Comparison of ENCODE assay signal across 9 cellular contexts in genomic region chr3:31041161-31041978, GRCh38.
DNase-seq lines count a peak whose midpoint lies in the region; ATAC-seq and TF ChIP-seq lines count a peak whose summit lies in the region.
"Had no signal": no experiment of that assay in that cellular context is flagged by ENCODE, and none has a peak within 500 bp of the region (broad histone marks: within the 10 kb centered on the region; RNA-seq: fewer than 3 reads in every experiment).

No MANE protein-coding gene starts in this region.

- no peaks in the 10 kb centered on the region for H3F3A ChIP-seq in SK-N-SH (replicated peaks; ENCODE audit: insufficient read depth)

- 48% methylated on average over 2 of the region's 2 CpGs for WGBS in SK-N-SH (ENCODE audit: low lambda C conversion rate)

- H3K4me3 ChIP-seq in HCT116 (replicated peaks in 1 of 2; ENCODE audit: low read depth in 1 of 2, low read length in 2 of 2) (peak overlapping the region in 1 of 2 experiments; percentile 20; a peak in 1 of 4 replicates), SK-N-SH (ENCODE audit: low read depth in 2 of 2, low read length in 1 of 2) (no peak overlapping the region), skeletal muscle cell (ENCODE audit: low read depth, low read length) (no peak overlapping the region)

- no peaks in the 10 kb centered on the region for H3K79me2 ChIP-seq in HCT116 (ENCODE audit: insufficient read depth, low read length)
- no peaks in the 10 kb centered on the region for H3K79me2 ChIP-seq in SK-N-SH (ENCODE audit: insufficient read depth)

- RAD21 ChIA-PET in HCT116 (lab: Charles Lee; ENCODE audit: low non-redundant PET in 1 of 2, low total read pairs in 2 of 2, uncharacterized antibody in 2 of 2, unreplicated experiment in 2 of 2), result no interaction called here

- H3K36me3 ChIP-seq in HCT116 (ENCODE audit: control insufficient read depth in 1 of 2, insufficient read depth in 2 of 2, low read length in 2 of 2) (no peaks in the 10 kb centered on the region), SK-N-SH (replicated peaks in 1 of 2; ENCODE audit: control insufficient read depth in 1 of 2, insufficient read depth in 2 of 2, low read length in 1 of 2) (no peaks in the 10 kb centered on the region)

- H3K27ac ChIP-seq in HCT116 (ENCODE audit: low read depth, low read length) (peak overlapping the region; percentile 30; the same call in 1 of the 2 replicates), SK-N-SH (ENCODE audit: low read depth in 2 of 2, low read length in 1 of 2) (no peak overlapping the region)

- peaks cover 6 to 26% of the 10 kb centered on the region in 2 experiments; a peak in 3 of 4 replicates for H3K4me1 ChIP-seq in HCT116 (ENCODE audit: control insufficient read depth in 1 of 2, insufficient read depth in 2 of 2, low read length in 2 of 2)
- H3K4me1 ChIP-seq in SK-N-SH (ENCODE audit: control insufficient read depth in 1 of 2, insufficient read depth in 2 of 2, low read depth in 1 of 2, low read length in 1 of 2), result no peaks in the 10 kb centered on the region

- TF ChIP-seq POLR2A in HCT116 (IDR thresholded peaks at IDR 0.05; ENCODE audit: borderline replicate concordance, extremely low read depth, insufficient read depth, insufficient read length), result no peak

- H3K4me2 ChIP-seq in HCT116 (ENCODE audit: low read length), result peak overlapping the region; percentile 50
- H3K4me2 ChIP-seq in SK-N-SH, result no peak overlapping the region

- ATAC-seq in HCT116 (peak; percentile 95), HG02981 (IDR thresholded peaks at IDR 0.05; ENCODE audit: unreplicated experiment) (no peak), HG03159 (IDR thresholded peaks at IDR 0.05; ENCODE audit: unreplicated experiment) (no peak)

- intact Hi-C loops in HCT116 (cut with micrococcal nuclease), result no loop called here

- no peak for TF ChIP-seq CTCF in HCT116 (IDR thresholded peaks at IDR 0.05 in 2 of 3, conservative IDR thresholded peaks at IDR 0.05 in 1 of 3; ENCODE audit: borderline replicate concordance in 1 of 3, insufficient read depth in 1 of 3, low read depth in 2 of 3, low read length in 2 of 3)
- no peak for TF ChIP-seq CTCF in SK-N-SH (IDR thresholded peaks at IDR 0.05)

- H2AFZ ChIP-seq in HCT116 (ENCODE audit: low read depth, low read length, poor library complexity, severe bottlenecking), result no peak overlapping the region
- no peak overlapping the region for H2AFZ ChIP-seq in SK-N-SH (ENCODE audit: low read depth)

- H3K27me3 ChIP-seq in HCT116 (ENCODE audit: insufficient read depth, low read length) (no peaks in the 10 kb centered on the region), SK-N-SH (ENCODE audit: insufficient read depth) (no peaks in the 10 kb centered on the region)

- H4K20me1 ChIP-seq in HCT116 (ENCODE audit: insufficient read depth) (no peaks in the 10 kb centered on the region), SK-N-SH (ENCODE audit: insufficient read depth) (no peaks in the 10 kb centered on the region)

- peak; percentile 64 for DNase-seq in HCT116 (ENCODE audit: low read depth, low spot score)
- no peak for DNase-seq in SK-N-SH
- peak; percentile 93 for DNase-seq in glomerular visceral epithelial cell (ENCODE audit: extremely low spot score)
- peak; percentile 59 for DNase-seq in skeletal muscle cell (ENCODE audit: low read depth)
- DNase-seq in NCI-H774 (lab: John Stamatoyannopoulos, UW), result no peak
- DNase-seq: activated CD8-positive, alpha-beta memory T cell treated with anti-CD3 and anti-CD28 coated beads, Interleukin-2, amount 50 U/mL, for 48 hours; NCI-H1092 had no signal

- no peak for TF ChIP-seq RAD21 in HCT116 (IDR thresholded peaks at IDR 0.05; ENCODE audit: low read depth)
- no peak for TF ChIP-seq RAD21 in SK-N-SH (IDR thresholded peaks at IDR 0.05; ENCODE audit: low read length)

- POLR2A ChIA-PET in HCT116 (lab: Charles Lee) (no interaction called here), SK-N-SH (lab: Yijun Ruan, JAX) (no interaction called here)

- BruUV-seq in HCT116 (replicated peaks; lab: Mats Ljungman, UMichigan), result no TSS peak

- H3K9me2 ChIP-seq in HCT116 (ENCODE audit: insufficient read depth) (no peaks in the 10 kb centered on the region), SK-N-SH (no peaks in the 10 kb centered on the region)

- TF ChIP-seq EP300 in SK-N-SH (IDR thresholded peaks at IDR 0.05; ENCODE audit: borderline replicate concordance in 1 of 2, low read depth in 1 of 2, low read length in 1 of 2), result peak in 1 of 2 experiments; percentile 39; a peak in 1 of 4 replicates

- H3K9ac ChIP-seq in HCT116 (ENCODE audit: low read length) (no peak overlapping the region), SK-N-SH (no peak overlapping the region)

- H3K9me3 ChIP-seq in HCT116 (ENCODE audit: control insufficient read depth in 1 of 2, insufficient read depth in 1 of 2, low read depth in 1 of 2, low read length in 2 of 2), result no peaks in the 10 kb centered on the region; a peak in 1 of 4 replicates
- no peaks in the 10 kb centered on the region for H3K9me3 ChIP-seq in SK-N-SH

- CTCF ChIA-PET in HCT116 (lab: Charles Lee) (no interaction called here), SK-N-SH (lab: Yijun Ruan, JAX) (no interaction called here)

TF ChIP-seq in HCT116, 20 proteins besides CTCF, POLR2A, EP300 and RAD21 (continues in another document):
- TF ChIP-seq POLR2AphosphoS5 (IDR thresholded peaks at IDR 0.05; ENCODE audit: low read depth, low read length), result peak; percentile 46; the same call in 1 of the 2 replicates
- TF ChIP-seq ZNF274 (IDR thresholded peaks at IDR 0.05; ENCODE audit: low read depth, low read length), result no peak
- TF ChIP-seq SRF (IDR thresholded peaks at IDR 0.05; ENCODE audit: low read depth), result no peak; the same call in 1 of the 2 replicates
- peak; percentile 72 for TF ChIP-seq SP1 (IDR thresholded peaks at IDR 0.05; ENCODE audit: low read depth)
- peak; percentile 82 for TF ChIP-seq TCF7L2 (IDR thresholded peaks at IDR 0.05; ENCODE audit: borderline replicate concordance, extremely low read depth, insufficient read depth, insufficient read length)
- peak; percentile 66 for TF ChIP-seq CBX3 (IDR thresholded peaks at IDR 0.05; ENCODE audit: low read depth)
- no peak for TF ChIP-seq ELF1 (IDR thresholded peaks at IDR 0.05; ENCODE audit: borderline replicate concordance, low read depth)

TF ChIP-seq in SK-N-SH, 30 proteins besides CTCF, POLR2A, EP300 and RAD21:
- TF ChIP-seq NFIC (IDR thresholded peaks at IDR 0.05; ENCODE audit: borderline replicate concordance), result no peak
- peak; percentile 80 for TF ChIP-seq FOSL2 (IDR thresholded peaks at IDR 0.05; ENCODE audit: borderline replicate concordance, low read depth)
- no peak for TF ChIP-seq NRF1 (IDR thresholded peaks at IDR 0.05; ENCODE audit: low read depth, low read length)
- peak; percentile 42 for TF ChIP-seq JUND (IDR thresholded peaks at IDR 0.05)
- peak; percentile 60 for TF ChIP-seq PBX3 (IDR thresholded peaks at IDR 0.05)
- peak; percentile 69; the same call in 1 of the 2 replicates for TF ChIP-seq TEAD4 (IDR thresholded peaks at IDR 0.05; ENCODE audit: borderline replicate concordance, insufficient read depth)
- TF ChIP-seq GABPA (IDR thresholded peaks at IDR 0.05; ENCODE audit: low read depth), result no peak
- TF ChIP-seq TAF1 (IDR thresholded peaks at IDR 0.05; ENCODE audit: borderline replicate concordance, low read depth, low read length), result no peak
- TF ChIP-seq GATA2 (CRISPR knock-in tag; IDR thresholded peaks at IDR 0.05), result no peak
- no peak for TF ChIP-seq POLR2AphosphoS5 (IDR thresholded peaks at IDR 0.05; ENCODE audit: low read depth, low read length)
- TF ChIP-seq TCF12 (IDR thresholded peaks at IDR 0.05), result peak; percentile 59
- TF ChIP-seq RXRA (IDR thresholded peaks at IDR 0.05; ENCODE audit: borderline replicate concordance, low read depth), result 0 out of 2 replicates have a peak, but pooled peaks have one; percentile 26
- TF ChIP-seq USF1 (IDR thresholded peaks at IDR 0.05; ENCODE audit: borderline replicate concordance, low read depth), result no peak
TF ChIP-seq in SK-N-SH: peak in this region for 6.

Comparison
In these comparisons a context has a peak if more than half of its experiments do, and no peak if none do; other contexts are left out.
1. DNase-seq: peak in HCT116 (single experiment), glomerular visceral epithelial cell (single experiment) and skeletal muscle cell (single experiment); none in SK-N-SH (single experiment) and NCI-H774 (single experiment).
2. Of the 11 proteins assayed by ChIP-seq in both SK-N-SH and HCT116: peak only in SK-N-SH: none; only in HCT116: MAX, POLR2AphosphoS5 and SIN3A; in both: JUND; in neither: 7.